ENCODE assay signal across 11 cellular contexts in genomic region chr3:43747641-43748040, GRCh38. TPM values are rescaled to one million over a fixed set of nuclear protein-coding genes. Genes with fewer than 3 reads are reported as not detected.
A peak's percentile ranks its signal among the peaks of the same experiment; 100 is the strongest.
DNase-seq lines count a peak whose midpoint lies in the region; ATAC-seq and TF ChIP-seq lines count a peak whose summit lies in the region.
"Had no signal": no experiment of that assay in that cellular context is flagged by ENCODE, and none has a peak within 500 bp of the region (broad histone marks: within the 10 kb centered on the region; RNA-seq: fewer than 3 reads in every experiment).

No MANE protein-coding gene starts in this region.

- peaks cover 25% of the 10 kb centered on the region for H3K4me1 ChIP-seq in SJSA1 (replicated peaks)
- H3K4me1 ChIP-seq in SJCRH30, result no peaks in the 10 kb centered on the region

- no peak for TF ChIP-seq CTCF in fibroblast of villous mesenchyme (IDR thresholded peaks at IDR 0.05; ENCODE audit: insufficient read depth, low read depth, low read length)
- TF ChIP-seq CTCF in WERI-Rb-1 (IDR thresholded peaks at IDR 0.05; ENCODE audit: low read depth, low read length), result no peak

- H3K9me3 ChIP-seq in SJSA1 (replicated peaks), result no peaks in the 10 kb centered on the region
- no peaks in the 10 kb centered on the region for H3K9me3 ChIP-seq in SJCRH30 (replicated peaks)
- peaks cover 3% of the 10 kb centered on the region for H3K9me3 ChIP-seq in WERI-Rb-1 (ENCODE audit: severe bottlenecking)

- no peaks in the 10 kb centered on the region for H3K27me3 ChIP-seq in SJSA1 (replicated peaks)
- H3K27me3 ChIP-seq in SJCRH30, result no peaks in the 10 kb centered on the region
- H3K27me3 ChIP-seq in WERI-Rb-1 (ENCODE audit: insufficient read depth, low read depth, severe bottlenecking), result no peaks in the 10 kb centered on the region

- no peaks in the 10 kb centered on the region for H3K36me3 ChIP-seq in SJSA1
- H3K36me3 ChIP-seq in SJCRH30, result no peaks in the 10 kb centered on the region
- H3K36me3 ChIP-seq in WERI-Rb-1, result no peaks in the 10 kb centered on the region

- intact Hi-C loops in sciatic nerve (cut with DNase I), result no loop called here

- DNase-seq in ELF-1 (ENCODE audit: low read depth, low spot score) (peak; percentile 21), SJSA1 (ENCODE audit: low read depth in 1 of 2, low spot score in 2 of 2) (no peak), fibroblast of villous mesenchyme (ENCODE audit: low read depth) (peak; percentile 65), sciatic nerve (ENCODE audit: low spot score) (no peak), SJCRH30 (no peak), WERI-Rb-1 (no peak), NCI-H2029 treated with DMSO at 0.1 percent for 48 hours (lab: John Stamatoyannopoulos, UW) (no peak)
- DNase-seq: activated CD8-positive, alpha-beta T cell treated with anti-CD3 and anti-CD28 coated beads, Interleukin-2, amount 10 ng/mL, durations not matched to agents 7 days and 5 days; activated effector memory CD4-positive, alpha-beta T cell treated with Interleukin-2 at 50 U/mL for 16 hours; stimulated activated CD4-positive, alpha-beta T cell treated with anti-CD3 and anti-CD28 coated beads, Interleukin-12 subunit alpha, Interleukin-12 subunit beta, amount 100 ng/mL, for 4 hours had no signal

- H3K27ac ChIP-seq in SJSA1 (peak overlapping the region; percentile 37), SJCRH30 (no peak overlapping the region), WERI-Rb-1 (no peak overlapping the region)

- H3K4me3 ChIP-seq in SJSA1 (no peak overlapping the region), fibroblast of villous mesenchyme (ENCODE audit: low read depth, low read length) (no peak overlapping the region), SJCRH30 (no peak overlapping the region), WERI-Rb-1 (ENCODE audit: low read depth, low read length) (no peak overlapping the region)

- peak; percentile 66 for ATAC-seq in sciatic nerve
- ATAC-seq in HG03432 (IDR thresholded peaks at IDR 0.05; ENCODE audit: unreplicated experiment), result no peak
- ATAC-seq: activated CD8-positive, alpha-beta T cell treated with anti-CD3 and anti-CD28 coated beads, Interleukin-2, amount 10 ng/mL, durations not matched to agents 7 days and 5 days had no signal

RNA-seq across cellular contexts. Expression of gene ABHD5, which starts 56.9 kb away (rescaled TPM):
- total RNA-seq in SJSA1 (2014; rRNA removed; shearing (Covaris generic)), result 14.7 and 18.6 TPM in 2 replicates
- total RNA-seq in fibroblast of villous mesenchyme (14.8 and 25.9 TPM in 2 replicates), sciatic nerve (18.1 TPM)
- 7.9 and 11.2 TPM in 2 replicates for total RNA-seq in SJCRH30 (2014; rRNA removed; shearing (Covaris generic))

Comparison
In these comparisons a context has a peak if more than half of its experiments do, and no peak if none do; other contexts are left out.
1. DNase-seq: peak in ELF-1 (single experiment) and fibroblast of villous mesenchyme (single experiment); none in SJSA1 (0 of 2), sciatic nerve (single experiment), SJCRH30 (0 of 2), WERI-Rb-1 (single experiment) and NCI-H2029 treated with DMSO at 0.1 percent for 48 hours (single experiment).